10 cellular contexts compared by ENCODE assay signal in the genomic region with DNA sequence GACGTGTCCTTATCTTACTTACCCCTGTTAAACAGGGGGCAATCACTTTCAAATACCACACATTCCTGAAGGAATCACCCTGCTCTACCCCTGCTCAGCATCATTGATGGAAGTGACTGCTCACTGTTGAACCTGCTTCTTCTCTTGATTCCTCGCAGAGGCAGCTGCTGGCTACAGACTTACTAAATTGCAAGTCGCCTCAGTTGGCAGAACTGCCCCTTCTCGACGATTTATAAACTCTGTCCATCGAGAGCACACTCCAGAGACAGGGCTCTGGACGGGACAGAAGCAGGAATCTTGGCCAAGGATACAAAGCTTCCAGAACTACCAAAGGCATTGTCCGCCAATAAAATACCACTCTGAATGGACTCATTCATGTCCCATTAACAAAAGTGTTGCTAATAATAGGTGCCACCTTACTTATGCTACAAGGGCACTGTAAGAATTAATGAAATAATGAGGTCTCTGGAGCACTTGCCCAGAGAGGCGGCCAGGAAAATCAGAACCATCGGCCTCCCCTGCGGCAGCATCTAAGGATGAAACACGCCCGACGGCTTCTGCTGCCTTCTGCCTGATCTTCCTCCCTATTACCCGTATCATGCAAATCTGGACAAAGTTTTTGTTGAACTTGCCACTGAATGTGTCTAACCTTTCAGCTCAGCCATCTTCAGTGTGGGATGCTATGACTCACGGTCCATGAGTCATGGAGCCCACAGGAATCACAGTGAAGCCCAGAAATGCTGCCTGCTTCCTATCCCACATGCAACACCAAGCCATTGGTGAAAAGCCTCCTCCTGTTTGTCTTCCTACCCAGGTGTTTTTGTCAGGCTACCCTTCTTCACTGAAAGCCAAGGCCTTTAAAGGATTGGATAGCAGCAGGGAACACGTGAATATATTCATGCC.
A peak's percentile ranks its signal among the peaks of the same experiment; 100 is the strongest.
DNase-seq lines count a peak whose midpoint lies in the region; ATAC-seq and TF ChIP-seq lines count a peak whose summit lies in the region.
"Had no signal": no experiment of that assay in that cellular context is flagged by ENCODE, and none has a peak within 500 bp of the region (broad histone marks: within the 10 kb centered on the region; RNA-seq: fewer than 3 reads in every experiment).

No MANE protein-coding gene starts in this region.

- no peak overlapping the region for H3K4me3 ChIP-seq in GM23338

- H3K4me1 ChIP-seq in GM23338 (ENCODE audit: insufficient read depth) = peaks cover 17% of the 10 kb centered on the region

- in situ Hi-C loops in SK-MEL-5 (cut with HindIII; ENCODE audit: low pct_unique_long_range_greater_than_20kb, low sequenced_read_pairs) = no loop called here

- H3K36me3 Mint-ChIP-seq in GM23338 (ENCODE audit: low read depth) = no peaks in the 10 kb centered on the region

- H3K9me3 Mint-ChIP-seq in GM23338 = no peaks in the 10 kb centered on the region

- H3K4me1 Mint-ChIP-seq in GM23338 = peaks cover 15% of the 10 kb centered on the region

- no peaks in the 10 kb centered on the region for H3K27me3 ChIP-seq in GM23338 (ENCODE audit: insufficient read depth)

- H4K20me1 ChIP-seq in GM23338 (replicated peaks; ENCODE audit: insufficient read depth) = no peaks in the 10 kb centered on the region

- H3K9me2 ChIP-seq in GM23338 (ENCODE audit: insufficient read depth) = no peaks in the 10 kb centered on the region

- ATAC-seq in GM23338 (peak; percentile 96), HG03097 (IDR thresholded peaks at IDR 0.05; ENCODE audit: low FRiP score, unreplicated experiment) (no peak), GM21825 (IDR thresholded peaks at IDR 0.05; ENCODE audit: unreplicated experiment) (no peak)

- no peak overlapping the region for H3K4me3 Mint-ChIP-seq in GM23338
- H3K4me3 Mint-ChIP-seq: memory B cell had no signal

- no peaks in the 10 kb centered on the region for H3K79me2 ChIP-seq in GM23338 (replicated peaks; ENCODE audit: insufficient read depth)

- H3K27ac Mint-ChIP-seq in GM23338 = no peak overlapping the region
- H3K27ac Mint-ChIP-seq: memory B cell had no signal

- H3K27ac ChIP-seq in GM23338 (ENCODE audit: low read depth) = no peak overlapping the region
- H3K27ac ChIP-seq: KMS-11 had no signal

- H2AFZ ChIP-seq in GM23338 = no peak overlapping the region

- H3K36me3 ChIP-seq in GM23338 (ENCODE audit: insufficient read depth) = no peaks in the 10 kb centered on the region

- peak; percentile 67 for DNase-seq in GM23338 (ENCODE audit: low spot score)
- peak; percentile 62 for DNase-seq in SK-MEL-5 (ENCODE audit: low read depth, low spot score)
- peak; percentile 72 for DNase-seq in fibroblast of gingiva (ENCODE audit: low read depth)
- peak; percentile 69 for DNase-seq in pons (ENCODE audit: low spot score)
- DNase-seq in DMS79 (lab: John Stamatoyannopoulos, UW) = no peak
- no peak for DNase-seq in DMS153 (lab: John Stamatoyannopoulos, UW)

- no peaks in the 10 kb centered on the region for H3F3A ChIP-seq in GM23338 (replicated peaks; ENCODE audit: low read depth)

- peak overlapping the region; percentile 66 for H3K4me2 ChIP-seq in GM23338
- H3K4me2 ChIP-seq: KMS-11 had no signal

- no peaks in the 10 kb centered on the region for H3K27me3 Mint-ChIP-seq in GM23338 (ENCODE audit: insufficient read depth, low read depth, poor library complexity)

- TF ChIP-seq CTCF in GM23338 (conservative IDR thresholded peaks at IDR 0.05; ENCODE audit: low read depth in 2 of 2) = no peak

TF ChIP-seq in GM23338, 12 proteins besides CTCF, POLR2A, EP300 and RAD21:
- TF ChIP-seq NANOG (IDR thresholded peaks at IDR 0.05; ENCODE audit: borderline replicate concordance) (peak; percentile 57; the same call in 1 of the 2 replicates), ZNF114 (CRISPR knock-in tag; IDR thresholded peaks at IDR 0.05) (no peak), JUNB (IDR thresholded peaks at IDR 0.05; ENCODE audit: unreplicated experiment) (no peak)
- TF ChIP-seq, protein P1, sequence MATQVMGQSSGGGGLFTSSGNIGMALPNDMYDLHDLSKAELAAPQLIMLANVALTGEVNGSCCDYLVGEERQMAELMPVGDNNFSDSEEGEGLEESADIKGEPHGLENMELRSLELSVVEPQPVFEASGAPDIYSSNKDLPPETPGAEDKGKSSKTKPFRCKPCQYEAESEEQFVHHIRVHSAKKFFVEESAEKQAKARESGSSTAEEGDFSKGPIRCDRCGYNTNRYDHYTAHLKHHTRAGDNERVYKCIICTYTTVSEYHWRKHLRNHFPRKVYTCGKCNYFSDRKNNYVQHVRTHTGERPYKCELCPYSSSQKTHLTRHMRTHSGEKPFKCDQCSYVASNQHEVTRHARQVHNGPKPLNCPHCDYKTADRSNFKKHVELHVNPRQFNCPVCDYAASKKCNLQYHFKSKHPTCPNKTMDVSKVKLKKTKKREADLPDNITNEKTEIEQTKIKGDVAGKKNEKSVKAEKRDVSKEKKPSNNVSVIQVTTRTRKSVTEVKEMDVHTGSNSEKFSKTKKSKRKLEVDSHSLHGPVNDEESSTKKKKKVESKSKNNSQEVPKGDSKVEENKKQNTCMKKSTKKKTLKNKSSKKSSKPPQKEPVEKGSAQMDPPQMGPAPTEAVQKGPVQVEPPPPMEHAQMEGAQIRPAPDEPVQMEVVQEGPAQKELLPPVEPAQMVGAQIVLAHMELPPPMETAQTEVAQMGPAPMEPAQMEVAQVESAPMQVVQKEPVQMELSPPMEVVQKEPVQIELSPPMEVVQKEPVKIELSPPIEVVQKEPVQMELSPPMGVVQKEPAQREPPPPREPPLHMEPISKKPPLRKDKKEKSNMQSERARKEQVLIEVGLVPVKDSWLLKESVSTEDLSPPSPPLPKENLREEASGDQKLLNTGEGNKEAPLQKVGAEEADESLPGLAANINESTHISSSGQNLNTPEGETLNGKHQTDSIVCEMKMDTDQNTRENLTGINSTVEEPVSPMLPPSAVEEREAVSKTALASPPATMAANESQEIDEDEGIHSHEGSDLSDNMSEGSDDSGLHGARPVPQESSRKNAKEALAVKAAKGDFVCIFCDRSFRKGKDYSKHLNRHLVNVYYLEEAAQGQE (IDR thresholded peaks at IDR 0.05; ENCODE audit: unreplicated experiment) = no peak
- TF ChIP-seq, protein P2, sequence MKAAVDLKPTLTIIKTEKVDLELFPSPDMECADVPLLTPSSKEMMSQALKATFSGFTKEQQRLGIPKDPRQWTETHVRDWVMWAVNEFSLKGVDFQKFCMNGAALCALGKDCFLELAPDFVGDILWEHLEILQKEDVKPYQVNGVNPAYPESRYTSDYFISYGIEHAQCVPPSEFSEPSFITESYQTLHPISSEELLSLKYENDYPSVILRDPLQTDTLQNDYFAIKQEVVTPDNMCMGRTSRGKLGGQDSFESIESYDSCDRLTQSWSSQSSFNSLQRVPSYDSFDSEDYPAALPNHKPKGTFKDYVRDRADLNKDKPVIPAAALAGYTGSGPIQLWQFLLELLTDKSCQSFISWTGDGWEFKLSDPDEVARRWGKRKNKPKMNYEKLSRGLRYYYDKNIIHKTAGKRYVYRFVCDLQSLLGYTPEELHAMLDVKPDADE (IDR thresholded peaks at IDR 0.05) = no peak

Comparison
In these comparisons a context has a peak if more than half of its experiments do, and no peak if none do; other contexts are left out.
1. DNase-seq: peak in GM23338 (single experiment), SK-MEL-5 (single experiment), fibroblast of gingiva (single experiment) and pons (single experiment); none in DMS79 (single experiment) and DMS153 (single experiment).